8 cellular contexts compared by ENCODE assay signal in the genomic region with DNA sequence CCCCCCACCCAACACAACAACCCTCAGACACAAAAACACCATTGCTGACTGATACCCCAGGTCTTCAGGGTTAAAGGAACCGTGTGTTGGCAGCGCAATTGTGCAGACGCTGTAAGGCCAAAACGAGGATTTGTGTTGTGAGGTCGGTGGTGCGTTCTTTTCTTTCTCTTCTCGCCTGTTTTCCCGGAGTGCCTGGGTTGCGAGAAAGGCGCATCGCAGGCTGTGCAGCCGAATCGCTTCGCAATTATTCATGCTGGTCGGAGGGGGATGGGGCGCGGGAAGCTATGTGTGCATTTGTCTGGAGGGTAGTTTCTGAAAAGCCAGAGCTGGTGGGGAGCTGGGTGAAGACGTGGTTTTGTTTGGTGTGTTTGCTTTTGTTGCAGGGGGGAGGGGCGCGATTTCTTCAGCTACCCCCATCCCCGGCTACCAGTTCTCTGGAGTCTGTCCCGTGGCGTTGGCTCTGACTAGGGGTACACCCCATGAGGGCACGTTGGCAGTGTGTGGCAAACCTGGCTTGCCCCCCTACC. TPM values are rescaled to one million over a fixed set of nuclear protein-coding genes. Genes with fewer than 3 reads are reported as not detected.
A peak's percentile ranks its signal among the peaks of the same experiment; 100 is the strongest.
DNase-seq lines count a peak whose midpoint lies in the region; ATAC-seq and TF ChIP-seq lines count a peak whose summit lies in the region.

No MANE protein-coding gene starts in this region.

- H3K36me3 Mint-ChIP-seq in progenitor cell of endocrine pancreas (ENCODE audit: insufficient read depth): no peaks in the 10 kb centered on the region

- H3K9me3 ChIP-seq in HEK293 (ENCODE audit: control insufficient read depth, insufficient read depth, low read depth, low read length) (no peaks in the 10 kb centered on the region), right atrium auricular region (no peaks in the 10 kb centered on the region)

- H3K27me3 ChIP-seq in right atrium auricular region: no peaks in the 10 kb centered on the region

- peak overlapping the region; percentile 98 for H3K4me3 Mint-ChIP-seq in progenitor cell of endocrine pancreas (ENCODE audit: low read depth)

- in situ Hi-C loops in SK-MEL-5 (cut with HindIII; ENCODE audit: low pct_unique_long_range_greater_than_20kb, low sequenced_read_pairs): no loop called here

- POLR2A ChIA-PET in HEK293 (lab: Yijun Ruan, JAX): interaction anchor here (0.8 to 5.3 kb wide), 4 partner anchors 13 to 202 kb away, joined by 3 to 75 read pairs (median 16); a partner anchor contains a TSS

- CTCF ChIA-PET in HEK293 (lab: Yijun Ruan, JAX): interaction anchor here (0.6 to 7.2 kb wide), 6 partner anchors 13 to 203 kb away, joined by 3 to 70 read pairs (median 14); no protein-coding TSS in a partner anchor

- H3K4me1 Mint-ChIP-seq in progenitor cell of endocrine pancreas (ENCODE audit: low read depth): peaks cover 19% of the 10 kb centered on the region

- no peak for TF ChIP-seq CTCF in HEK293 (tag by site-specific recombination; IDR thresholded peaks at IDR 0.05)
- TF ChIP-seq CTCF in right atrium auricular region (IDR thresholded peaks at IDR 0.05): no peak
- TF ChIP-seq CTCF in progenitor cell of endocrine pancreas (IDR thresholded peaks at IDR 0.05; ENCODE audit: unreplicated experiment): no peak

- H3K4me1 ChIP-seq in HEK293 (ENCODE audit: control insufficient read depth, insufficient read depth, low read length) (peaks cover 10% of the 10 kb centered on the region), right atrium auricular region (peaks cover 0 to 24% of the 10 kb centered on the region in 2 donors)

- H3K27ac ChIP-seq in HEK293 (ENCODE audit: extremely low read depth, low read depth, low read length) (peak overlapping the region; percentile 93), right atrium auricular region (peak overlapping the region; percentile 98 to 99)

- peak; percentile 59 for DNase-seq in AG20443 (ENCODE audit: low spot score)
- DNase-seq in SK-MEL-5 (ENCODE audit: low read depth, low spot score): peak; percentile 42
- DNase-seq in anterior cingulate cortex (lab: John Stamatoyannopoulos, UW): peak in 47 of 58 donors; percentile 32 to 84 (median 68)
- DNase-seq in right atrium auricular region (ENCODE audit: low spot score): peak; percentile 82
- peak; percentile 52 for DNase-seq in progenitor cell of endocrine pancreas (ENCODE audit: low spot score, unreplicated experiment)
- no peak for DNase-seq in COLO829 (ENCODE audit: low spot score)

- H3K36me3 ChIP-seq in HEK293 (ENCODE audit: control insufficient read depth in 2 of 2, insufficient read depth in 1 of 2, low read length in 2 of 2) (no peaks in the 10 kb centered on the region), right atrium auricular region (no peaks in the 10 kb centered on the region)

- peak overlapping the region; percentile 98 for H3K27ac Mint-ChIP-seq in progenitor cell of endocrine pancreas

- ATAC-seq in HG03378 (IDR thresholded peaks at IDR 0.05; ENCODE audit: unreplicated experiment): no peak

- peak overlapping the region; percentile 68 for H3K4me3 ChIP-seq in HEK293 (ENCODE audit: low read depth, low read length)
- peak overlapping the region; percentile 75 to 77 for H3K4me3 ChIP-seq in right atrium auricular region

- no peaks in the 10 kb centered on the region for H3K9me3 Mint-ChIP-seq in progenitor cell of endocrine pancreas (ENCODE audit: low read depth)

- H3K27me3 Mint-ChIP-seq in progenitor cell of endocrine pancreas: peaks cover 9% of the 10 kb centered on the region

TF ChIP-seq in HEK293, 187 proteins besides CTCF, POLR2A, EP300 and RAD21 (continues in another document):
- TF ChIP-seq, protein P1, sequence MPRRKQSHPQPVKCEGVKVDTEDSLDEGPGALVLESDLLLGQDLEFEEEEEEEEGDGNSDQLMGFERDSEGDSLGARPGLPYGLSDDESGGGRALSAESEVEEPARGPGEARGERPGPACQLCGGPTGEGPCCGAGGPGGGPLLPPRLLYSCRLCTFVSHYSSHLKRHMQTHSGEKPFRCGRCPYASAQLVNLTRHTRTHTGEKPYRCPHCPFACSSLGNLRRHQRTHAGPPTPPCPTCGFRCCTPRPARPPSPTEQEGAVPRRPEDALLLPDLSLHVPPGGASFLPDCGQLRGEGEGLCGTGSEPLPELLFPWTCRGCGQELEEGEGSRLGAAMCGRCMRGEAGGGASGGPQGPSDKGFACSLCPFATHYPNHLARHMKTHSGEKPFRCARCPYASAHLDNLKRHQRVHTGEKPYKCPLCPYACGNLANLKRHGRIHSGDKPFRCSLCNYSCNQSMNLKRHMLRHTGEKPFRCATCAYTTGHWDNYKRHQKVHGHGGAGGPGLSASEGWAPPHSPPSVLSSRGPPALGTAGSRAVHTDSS (tag by site-specific recombination; IDR thresholded peaks at IDR 0.05): no peak
- TF ChIP-seq ZNF530 (tag by site-specific recombination; IDR thresholded peaks at IDR 0.05; ENCODE audit: low read depth) (no peak), ZNF521 (tag by site-specific recombination; IDR thresholded peaks at IDR 0.05) (no peak), ZNF354C (tag by site-specific recombination; IDR thresholded peaks at IDR 0.05; ENCODE audit: borderline replicate concordance, low read depth) (no peak), ZNF324 (tag by site-specific recombination; IDR thresholded peaks at IDR 0.05) (peak; percentile 67; the same call in 1 of the 2 replicates), ZNF624 (tag by site-specific recombination; IDR thresholded peaks at IDR 0.05) (no peak), ZNF341 (tag by site-specific recombination; IDR thresholded peaks at IDR 0.05; ENCODE audit: low read depth) (peak; percentile 72), SETDB1 (IDR thresholded peaks at IDR 0.05; ENCODE audit: insufficient read length, low read length) (no peak), ZNF654 (tag by site-specific recombination; IDR thresholded peaks at IDR 0.05; ENCODE audit: low read depth) (no peak; the same call in 1 of the 2 replicates), WT1 (tag by site-specific recombination; IDR thresholded peaks at IDR 0.05) (peak; percentile 62), ZNF664 (tag by site-specific recombination; IDR thresholded peaks at IDR 0.05) (no peak), ZNF600 (tag by site-specific recombination; IDR thresholded peaks at IDR 0.05) (peak; percentile 98)
- TF ChIP-seq, protein P2, sequence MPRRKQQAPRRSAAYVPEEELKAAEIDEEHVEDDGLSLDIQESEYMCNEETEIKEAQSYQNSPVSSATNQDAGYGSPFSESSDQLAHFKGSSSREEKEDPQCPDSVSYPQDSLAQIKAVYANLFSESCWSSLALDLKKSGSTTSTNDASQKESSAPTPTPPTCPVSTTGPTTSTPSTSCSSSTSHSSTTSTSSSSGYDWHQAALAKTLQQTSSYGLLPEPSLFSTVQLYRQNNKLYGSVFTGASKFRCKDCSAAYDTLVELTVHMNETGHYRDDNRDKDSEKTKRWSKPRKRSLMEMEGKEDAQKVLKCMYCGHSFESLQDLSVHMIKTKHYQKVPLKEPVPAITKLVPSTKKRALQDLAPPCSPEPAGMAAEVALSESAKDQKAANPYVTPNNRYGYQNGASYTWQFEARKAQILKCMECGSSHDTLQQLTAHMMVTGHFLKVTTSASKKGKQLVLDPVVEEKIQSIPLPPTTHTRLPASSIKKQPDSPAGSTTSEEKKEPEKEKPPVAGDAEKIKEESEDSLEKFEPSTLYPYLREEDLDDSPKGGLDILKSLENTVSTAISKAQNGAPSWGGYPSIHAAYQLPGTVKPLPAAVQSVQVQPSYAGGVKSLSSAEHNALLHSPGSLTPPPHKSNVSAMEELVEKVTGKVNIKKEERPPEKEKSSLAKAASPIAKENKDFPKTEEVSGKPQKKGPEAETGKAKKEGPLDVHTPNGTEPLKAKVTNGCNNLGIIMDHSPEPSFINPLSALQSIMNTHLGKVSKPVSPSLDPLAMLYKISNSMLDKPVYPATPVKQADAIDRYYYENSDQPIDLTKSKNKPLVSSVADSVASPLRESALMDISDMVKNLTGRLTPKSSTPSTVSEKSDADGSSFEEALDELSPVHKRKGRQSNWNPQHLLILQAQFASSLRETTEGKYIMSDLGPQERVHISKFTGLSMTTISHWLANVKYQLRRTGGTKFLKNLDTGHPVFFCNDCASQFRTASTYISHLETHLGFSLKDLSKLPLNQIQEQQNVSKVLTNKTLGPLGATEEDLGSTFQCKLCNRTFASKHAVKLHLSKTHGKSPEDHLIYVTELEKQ (tag by site-specific recombination; IDR thresholded peaks at IDR 0.05; ENCODE audit: borderline replicate concordance): peak; percentile 68; the same call in 1 of the 2 replicates
- TF ChIP-seq, protein P3, sequence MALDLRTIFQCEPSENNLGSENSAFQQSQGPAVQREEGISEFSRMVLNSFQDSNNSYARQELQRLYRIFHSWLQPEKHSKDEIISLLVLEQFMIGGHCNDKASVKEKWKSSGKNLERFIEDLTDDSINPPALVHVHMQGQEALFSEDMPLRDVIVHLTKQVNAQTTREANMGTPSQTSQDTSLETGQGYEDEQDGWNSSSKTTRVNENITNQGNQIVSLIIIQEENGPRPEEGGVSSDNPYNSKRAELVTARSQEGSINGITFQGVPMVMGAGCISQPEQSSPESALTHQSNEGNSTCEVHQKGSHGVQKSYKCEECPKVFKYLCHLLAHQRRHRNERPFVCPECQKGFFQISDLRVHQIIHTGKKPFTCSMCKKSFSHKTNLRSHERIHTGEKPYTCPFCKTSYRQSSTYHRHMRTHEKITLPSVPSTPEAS (tag by site-specific recombination; IDR thresholded peaks at IDR 0.05): peak; percentile 87
- TF ChIP-seq, protein P4, sequence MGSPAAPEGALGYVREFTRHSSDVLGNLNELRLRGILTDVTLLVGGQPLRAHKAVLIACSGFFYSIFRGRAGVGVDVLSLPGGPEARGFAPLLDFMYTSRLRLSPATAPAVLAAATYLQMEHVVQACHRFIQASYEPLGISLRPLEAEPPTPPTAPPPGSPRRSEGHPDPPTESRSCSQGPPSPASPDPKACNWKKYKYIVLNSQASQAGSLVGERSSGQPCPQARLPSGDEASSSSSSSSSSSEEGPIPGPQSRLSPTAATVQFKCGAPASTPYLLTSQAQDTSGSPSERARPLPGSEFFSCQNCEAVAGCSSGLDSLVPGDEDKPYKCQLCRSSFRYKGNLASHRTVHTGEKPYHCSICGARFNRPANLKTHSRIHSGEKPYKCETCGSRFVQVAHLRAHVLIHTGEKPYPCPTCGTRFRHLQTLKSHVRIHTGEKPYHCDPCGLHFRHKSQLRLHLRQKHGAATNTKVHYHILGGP (tag by site-specific recombination; IDR thresholded peaks at IDR 0.05): no peak; the same call in 1 of the 2 replicates

RNA-seq across cellular contexts. Expression of a gene that starts 2.1 kb away (rescaled TPM):
- total RNA-seq in SK-MEL-5 (2014; rRNA removed; shearing (Covaris generic)): 52.9 and 53.9 TPM in 2 replicates
- 30.5 and 39.3 TPM in 2 replicates for polyA plus RNA-seq in SK-MEL-5 (2015; cell fraction: cytosol; rRNA removed)
- polyA plus RNA-seq in SK-MEL-5 (2015; cell fraction: nucleus; rRNA removed): 459 and 547 TPM in 2 replicates
- total RNA-seq in right atrium auricular region (10 to 100 TPM; 50.8 to 78.8 TPM), progenitor cell of endocrine pancreas (27.6 and 30.6 TPM in 2 replicates)
